Comparison of ENCODE assay signal across 23 cellular contexts in the genomic region with DNA sequence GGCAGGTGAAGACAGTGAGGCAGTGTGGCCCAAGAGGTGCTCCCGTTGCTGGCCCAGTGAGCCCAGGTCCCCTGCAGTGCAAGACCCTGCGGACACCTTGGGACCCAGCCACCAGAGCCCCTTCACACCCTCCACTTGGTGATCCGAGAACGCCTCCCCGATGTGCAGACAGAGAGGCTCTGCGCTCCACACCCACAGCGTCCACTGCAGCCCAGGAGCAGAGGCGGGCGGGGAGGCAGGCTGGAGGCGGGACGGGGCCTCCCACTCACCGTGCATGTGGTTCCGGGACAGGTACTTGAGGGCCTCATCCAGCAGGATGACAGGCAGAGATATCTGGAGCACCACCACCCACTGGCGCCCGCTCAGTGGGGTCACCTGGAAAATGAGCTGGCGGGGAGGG. TPM values are rescaled to one million over a fixed set of nuclear protein-coding genes. Genes with fewer than 3 reads are reported as not detected.
A peak's percentile ranks its signal among the peaks of the same experiment; 100 is the strongest.
DNase-seq lines count a peak whose midpoint lies in the region; ATAC-seq, FAIRE-seq and TF ChIP-seq lines count a peak whose summit lies in the region.
"Had no signal": no experiment of that assay in that cellular context is flagged by ENCODE, and none has a peak within 500 bp of the region (broad histone marks: within the 10 kb centered on the region; RNA-seq: fewer than 3 reads in every experiment).

No MANE protein-coding gene starts in this region.

- H3K27me3 ChIP-seq in right cardiac atrium (ENCODE audit: control insufficient read depth, insufficient read depth) (no peaks in the 10 kb centered on the region), neutrophil (no peaks in the 10 kb centered on the region)
- H3K27me3 ChIP-seq: SJCRH30 had no signal

- 93% methylated on average over 16 of the region's 16 CpGs for WGBS in right cardiac atrium

- ATAC-seq in right cardiac atrium = no peak
- no peak for ATAC-seq in left cardiac atrium
- ATAC-seq in activated T-cell treated with anti-CD3 and anti-CD28 coated beads, Interleukin-2, amount 50 U/mL, for 72 hours (replicated peaks in 1 of 2) = no peak
- no peak for ATAC-seq in GM19328 (IDR thresholded peaks at IDR 0.05; ENCODE audit: unreplicated experiment)

- H3K4me1 Mint-ChIP-seq in activated T-cell treated with anti-CD3 and anti-CD28 coated beads, Interleukin-2, amount 50 U/mL, for 72 hours (ENCODE audit: low read depth) = no peaks in the 10 kb centered on the region

- H3K9me3 ChIP-seq in right cardiac atrium (ENCODE audit: control insufficient read depth, low read length) (no peaks in the 10 kb centered on the region), kidney (ENCODE audit: control insufficient read depth in 1 of 2, low read length in 2 of 2) (no peaks in the 10 kb centered on the region), neutrophil (no peaks in the 10 kb centered on the region)
- H3K9me3 ChIP-seq: SJCRH30 had no signal

- H3K4me3 Mint-ChIP-seq in activated T-cell treated with anti-CD3 and anti-CD28 coated beads, Interleukin-2, amount 50 U/mL, for 72 hours = no peak overlapping the region

- peaks cover 0 to 3% of the 10 kb centered on the region in 2 donors for H3K36me3 Mint-ChIP-seq in activated T-cell treated with anti-CD3 and anti-CD28 coated beads, Interleukin-2, amount 50 U/mL, for 72 hours (ENCODE audit: insufficient read depth in 2 of 2)

- H3K4me1 ChIP-seq in right cardiac atrium (ENCODE audit: control insufficient read depth, insufficient read depth, low read length) = peaks cover 4% of the 10 kb centered on the region
- H3K4me1 ChIP-seq in kidney (ENCODE audit: control insufficient read depth in 1 of 2, insufficient read depth in 1 of 2, low read depth in 1 of 2, low read length in 2 of 2) = peaks cover 0 to 6% of the 10 kb centered on the region in 2 donors
- H3K4me1 ChIP-seq in neutrophil (ENCODE audit: control insufficient read depth in 1 of 2, insufficient read depth in 1 of 2, low read depth in 1 of 2, low read length in 1 of 2) = no peaks in the 10 kb centered on the region
- H3K4me1 ChIP-seq: SJCRH30 had no signal

- H3K27ac Mint-ChIP-seq in activated T-cell treated with anti-CD3 and anti-CD28 coated beads, Interleukin-2, amount 50 U/mL, for 72 hours = no peak overlapping the region

- H3K9me3 Mint-ChIP-seq in activated T-cell treated with anti-CD3 and anti-CD28 coated beads, Interleukin-2, amount 50 U/mL, for 72 hours = no peaks in the 10 kb centered on the region

- H3K27me3 Mint-ChIP-seq in activated T-cell treated with anti-CD3 and anti-CD28 coated beads, Interleukin-2, amount 50 U/mL, for 72 hours (ENCODE audit: low read depth) = no peaks in the 10 kb centered on the region

- intact Hi-C loops in right cardiac atrium (cut with DNase I) (no loop called here), left cardiac atrium (cut with DNase I) (loop anchor here in 1 of 2 donors (5.0 kb wide), 1 partner anchor 79 kb away; no protein-coding TSS in a partner anchor), kidney (cut with DNase I) (no loop called here)

- H3K36me3 ChIP-seq in kidney (ENCODE audit: control insufficient read depth in 1 of 2, insufficient read depth in 2 of 2, low read length in 2 of 2) (no peaks in the 10 kb centered on the region), neutrophil (peaks cover 99% of the 10 kb centered on the region)
- H3K36me3 ChIP-seq: SJCRH30 had no signal

- H3K27ac ChIP-seq in right cardiac atrium (ENCODE audit: low read length) (no peak overlapping the region), kidney (ENCODE audit: low read depth in 2 of 2, low read length in 2 of 2) (no peak overlapping the region), neutrophil (peak overlapping the region; percentile 46)
- H3K27ac ChIP-seq: C4-2B, HL-60, KMS-11, SJCRH30 had no signal

- no peak overlapping the region for H3K4me3 ChIP-seq in right cardiac atrium (ENCODE audit: low read length)
- H3K4me3 ChIP-seq in kidney (ENCODE audit: low read length in 2 of 2) = no peak overlapping the region
- no peak overlapping the region for H3K4me3 ChIP-seq in neutrophil (ENCODE audit: low read depth in 1 of 2, low read length in 1 of 2)
- H3K4me3 ChIP-seq: SJCRH30 had no signal

- H3K9ac ChIP-seq in kidney (ENCODE audit: low read length in 2 of 2) = no peak overlapping the region
- H3K9ac ChIP-seq: KMS-11 had no signal

- DNase-seq in right cardiac atrium (peak in 2 of 3 donors; percentile 29 to 41), left cardiac atrium (no peak), kidney (peak; percentile 54), COR-L47 (lab: John Stamatoyannopoulos, UW) (no peak)
- DNase-seq in activated T-cell treated with anti-CD3 and anti-CD28 coated beads, Interleukin-2, amount 50 U/mL, for 72 hours = no peak
- DNase-seq: 8988T, DMS53, GF-D8, H7, NCI-H1105 treated with DMSO at 0.1 percent for 48 hours, NCI-H1694 treated with DMSO at 0.1 percent for 48 hours, NCI-H446 treated with DMSO at 0.1 percent for 48 hours, NCI-H526 treated with DMSO at 0.1 percent for 48 hours, OCI-M1, SJCRH30 had no signal

- no peak for TF ChIP-seq CTCF in kidney (IDR thresholded peaks at IDR 0.05; ENCODE audit: borderline replicate concordance, extremely low read depth, insufficient read depth)
- no peak for TF ChIP-seq CTCF in neutrophil (IDR thresholded peaks at IDR 0.05)

- FAIRE-seq in kidney (lab: Jason Lieb, UNC) = no peak
- FAIRE-seq: D721Med, RCC 7860 had no signal

RNA-seq across cellular contexts. Expression of a gene that starts 12.1 kb away (rescaled TPM):
- total RNA-seq in right cardiac atrium (1 to 10 TPM in 3 of 4 donors, under 1 TPM in 1; 0.74 to 3.8 (median 1.4) TPM), left cardiac atrium (1 to 10 TPM in 1 of 2 donors, under 1 TPM in 1; 0.62 to 3.5 TPM), kidney (11.2 TPM)
- polyA plus RNA-seq in right cardiac atrium (1.1 TPM), kidney (ENCODE audit: insufficient read depth, low read depth, low replicate concordance) (3.1 TPM)
- total RNA-seq in activated T-cell treated with anti-CD3 and anti-CD28 coated beads, Interleukin-2, amount 50 U/mL, for 72 hours = 1 to 10 TPM; 1.6 to 2.3 TPM
- total RNA-seq: HT1080 had no signal

RNA-seq across cellular contexts. Expression of a gene that starts 35.5 kb away (rescaled TPM):
- total RNA-seq in right cardiac atrium (1 to 10 TPM; 4.2 to 6.7 (median 6.0) TPM), left cardiac atrium (1 to 10 TPM; 4.1 to 5.1 TPM), kidney (6.0 TPM)
- polyA plus RNA-seq in right cardiac atrium (4.5 TPM), kidney (ENCODE audit: insufficient read depth, low read depth, low replicate concordance) (2.6 TPM)
- 1 to 10 TPM; 2.2 to 2.6 TPM for total RNA-seq in activated T-cell treated with anti-CD3 and anti-CD28 coated beads, Interleukin-2, amount 50 U/mL, for 72 hours

RNA-seq across cellular contexts. Expression of a gene that starts 35.8 kb away (rescaled TPM):
- total RNA-seq in right cardiac atrium (10 to 100 TPM; 10.5 to 16.6 (median 15.5) TPM), left cardiac atrium (10 to 100 TPM in 1 of 2 donors, 1 to 10 TPM in 1; 8.6 to 12.0 TPM), kidney (52.1 TPM)
- polyA plus RNA-seq in right cardiac atrium (7.9 TPM), kidney (ENCODE audit: insufficient read depth, low read depth, low replicate concordance) (9.4 TPM)
- total RNA-seq in activated T-cell treated with anti-CD3 and anti-CD28 coated beads, Interleukin-2, amount 50 U/mL, for 72 hours = 100 to 1,000 TPM; 108 to 109 TPM
- total RNA-seq: HT1080 had no signal

Comparison
In these comparisons a context has a peak if more than half of its experiments do, and no peak if none do; other contexts are left out.
1. DNase-seq: peak in right cardiac atrium (2 of 3) and kidney (single experiment); none in left cardiac atrium (single experiment), activated T-cell treated with anti-CD3 and anti-CD28 coated beads, Interleukin-2, amount 50 U/mL, for 72 hours (0 of 2) and COR-L47 (single experiment).